In the genomic region with DNA sequence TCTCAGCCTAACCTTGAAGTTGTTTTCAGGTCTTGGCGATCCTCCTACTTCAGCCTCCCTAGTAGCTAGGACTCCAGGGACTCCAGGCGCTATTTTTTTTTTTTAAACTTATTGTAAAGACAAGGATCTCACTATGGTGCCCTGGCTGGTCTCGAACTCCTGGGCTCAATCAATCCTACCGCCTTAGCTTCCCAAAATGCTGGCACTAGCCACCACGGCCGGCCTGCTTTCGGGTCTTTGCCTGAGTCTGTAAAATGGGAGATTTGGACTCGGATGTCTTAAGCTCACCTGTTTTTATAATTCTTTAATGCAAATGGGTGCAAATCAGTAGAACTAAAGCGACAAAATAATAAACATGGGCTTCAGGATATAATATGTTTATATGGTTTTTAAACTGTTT, we compare ENCODE assay signal across 1 cellular context.
TF ChIP-seq lines count a peak whose summit lies in the region.

No MANE protein-coding gene starts in this region.

TF ChIP-seq in WTC11, 78 proteins besides CTCF, POLR2A, EP300 and RAD21 (continued from another document):
- TF ChIP-seq, protein P1, sequence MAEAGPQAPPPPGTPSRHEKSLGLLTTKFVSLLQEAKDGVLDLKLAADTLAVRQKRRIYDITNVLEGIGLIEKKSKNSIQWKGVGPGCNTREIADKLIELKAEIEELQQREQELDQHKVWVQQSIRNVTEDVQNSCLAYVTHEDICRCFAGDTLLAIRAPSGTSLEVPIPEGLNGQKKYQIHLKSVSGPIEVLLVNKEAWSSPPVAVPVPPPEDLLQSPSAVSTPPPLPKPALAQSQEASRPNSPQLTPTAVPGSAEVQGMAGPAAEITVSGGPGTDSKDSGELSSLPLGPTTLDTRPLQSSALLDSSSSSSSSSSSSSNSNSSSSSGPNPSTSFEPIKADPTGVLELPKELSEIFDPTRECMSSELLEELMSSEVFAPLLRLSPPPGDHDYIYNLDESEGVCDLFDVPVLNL (CRISPR knock-in tag; IDR thresholded peaks at IDR 0.05; ENCODE audit: borderline replicate concordance, low read depth) = no peak
- no peak for TF ChIP-seq FOXP1 (CRISPR knock-in tag; IDR thresholded peaks at IDR 0.05; ENCODE audit: borderline replicate concordance)
- TF ChIP-seq GTF2I (CRISPR knock-in tag; conservative IDR thresholded peaks at IDR 0.05) = no peak
- no peak for TF ChIP-seq NR2C2 (CRISPR knock-in tag; IDR thresholded peaks at IDR 0.05)
- no peak for TF ChIP-seq ETV6 (CRISPR knock-in tag; IDR thresholded peaks at IDR 0.05)
- TF ChIP-seq, protein P2, sequence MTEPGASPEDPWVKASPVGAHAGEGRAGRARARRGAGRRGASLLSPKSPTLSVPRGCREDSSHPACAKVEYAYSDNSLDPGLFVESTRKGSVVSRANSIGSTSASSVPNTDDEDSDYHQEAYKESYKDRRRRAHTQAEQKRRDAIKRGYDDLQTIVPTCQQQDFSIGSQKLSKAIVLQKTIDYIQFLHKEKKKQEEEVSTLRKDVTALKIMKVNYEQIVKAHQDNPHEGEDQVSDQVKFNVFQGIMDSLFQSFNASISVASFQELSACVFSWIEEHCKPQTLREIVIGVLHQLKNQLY (CRISPR knock-in tag; IDR thresholded peaks at IDR 0.05) = no peak
- TF ChIP-seq SOX15 (CRISPR knock-in tag; IDR thresholded peaks at IDR 0.05) = no peak
- no peak for TF ChIP-seq USF1 (CRISPR knock-in tag; IDR thresholded peaks at IDR 0.05)
TF ChIP-seq in WTC11: peak in this region for 0.
